ENCODE assay signal across 17 cellular contexts in the genomic region with DNA sequence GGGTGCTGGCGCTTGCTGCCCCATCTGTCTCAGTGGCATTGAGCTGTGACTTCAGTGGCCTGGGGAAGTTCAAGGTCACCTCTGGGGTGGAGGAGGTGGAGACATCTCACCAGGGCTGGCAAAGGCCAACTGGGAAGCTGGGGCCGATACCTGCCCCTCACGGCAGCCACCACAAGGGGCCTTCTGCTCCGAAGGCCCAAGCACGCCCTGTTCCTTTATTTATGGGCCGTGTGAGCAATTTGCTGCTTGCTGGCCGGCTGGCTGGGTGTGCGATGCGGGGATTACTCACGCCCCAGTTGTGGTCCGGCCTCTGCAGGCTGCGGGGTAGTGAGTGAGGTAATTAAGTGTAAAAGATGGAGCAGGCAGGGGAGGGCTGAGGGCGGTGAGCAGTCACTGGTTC. TPM values are rescaled to one million over a fixed set of nuclear protein-coding genes. Genes with fewer than 3 reads are reported as not detected.
A peak's percentile ranks its signal among the peaks of the same experiment; 100 is the strongest.
DNase-seq lines count a peak whose midpoint lies in the region; ATAC-seq and TF ChIP-seq lines count a peak whose summit lies in the region.
"Had no signal": no experiment of that assay in that cellular context is flagged by ENCODE, and none has a peak within 500 bp of the region (broad histone marks: within the 10 kb centered on the region; RNA-seq: fewer than 3 reads in every experiment).

No MANE protein-coding gene starts in this region.

- no peak for TF ChIP-seq CTCF in epithelial cell of esophagus (IDR thresholded peaks at IDR 0.05; ENCODE audit: insufficient read depth, low read depth, low read length, missing control alignments)
- peak; percentile 36 for TF ChIP-seq CTCF in parathyroid adenoma (IDR thresholded peaks at IDR 0.05)
- TF ChIP-seq CTCF in left lung (IDR thresholded peaks at IDR 0.05): no peak

- intact Hi-C loops in left lung (cut with DNase I): no loop called here

- H3K27ac ChIP-seq in parathyroid adenoma: peak overlapping the region; percentile 12
- no peak overlapping the region for H3K27ac ChIP-seq in left lung
- H3K27ac ChIP-seq: 22Rv1, tibial nerve had no signal

- H3K9ac ChIP-seq in parathyroid adenoma: no peak overlapping the region

- no peaks in the 10 kb centered on the region for H3K36me3 ChIP-seq in parathyroid adenoma (ENCODE audit: control insufficient read depth, insufficient read depth, low read length)
- H3K36me3 ChIP-seq in left lung: no peaks in the 10 kb centered on the region
- H3K36me3 ChIP-seq: tibial nerve had no signal

- DNase-seq in DMS 273 (lab: John Stamatoyannopoulos, UW; ENCODE audit: unreplicated experiment) (peak; percentile 38), DMS 273 treated with DMSO at 0.1 percent for 48 hours (lab: John Stamatoyannopoulos, UW) (no peak), NCI-H2227 (lab: John Stamatoyannopoulos, UW; ENCODE audit: unreplicated experiment) (peak; percentile 81), epithelial cell of esophagus (ENCODE audit: low read depth) (peak; percentile 34), left lung (no peak)
- DNase-seq: activated CD8-positive, alpha-beta T cell treated with anti-CD3 and anti-CD28 coated beads for 36 hours; cortex of kidney; NCI-H187 treated with DMSO at 0.1 percent for 48 hours had no signal

- H3K9me3 ChIP-seq in parathyroid adenoma (ENCODE audit: control insufficient read depth, low read length): no peaks in the 10 kb centered on the region
- H3K9me3 ChIP-seq in left lung: no peaks in the 10 kb centered on the region
- H3K9me3 ChIP-seq: tibial nerve had no signal

- peak overlapping the region; percentile 77 for H2AFZ ChIP-seq in parathyroid adenoma

- ATAC-seq in GM19035 (IDR thresholded peaks at IDR 0.05; ENCODE audit: unreplicated experiment): no peak
- no peak for ATAC-seq in left lung
- no peak for ATAC-seq in HG03457 (IDR thresholded peaks at IDR 0.05; ENCODE audit: unreplicated experiment)
- ATAC-seq: activated CD8-positive, alpha-beta T cell treated with anti-CD3 and anti-CD28 coated beads for 36 hours had no signal

- H3K27me3 ChIP-seq in parathyroid adenoma (ENCODE audit: control insufficient read depth, insufficient read depth, low read length): no peaks in the 10 kb centered on the region
- peaks cover 0 to 64% of the 10 kb centered on the region in 2 donors for H3K27me3 ChIP-seq in left lung

- H3K79me2 ChIP-seq in parathyroid adenoma: no peaks in the 10 kb centered on the region

- H3K4me2 ChIP-seq in parathyroid adenoma (ENCODE audit: low read length): no peak overlapping the region

- H3K4me1 ChIP-seq in parathyroid adenoma (peaks cover 11% of the 10 kb centered on the region), left lung (no peaks in the 10 kb centered on the region)
- H3K4me1 ChIP-seq: tibial nerve had no signal

- no peak overlapping the region for H3K4me3 ChIP-seq in epithelial cell of esophagus (ENCODE audit: low read length)
- no peak overlapping the region for H3K4me3 ChIP-seq in parathyroid adenoma (ENCODE audit: low read depth, low read length)
- H3K4me3 ChIP-seq in left lung: no peak overlapping the region
- H3K4me3 ChIP-seq: tibial nerve had no signal

RNA-seq across cellular contexts. Expression of gene SCRT2, which starts 13.2 kb away (rescaled TPM):
- not detected for total RNA-seq in left lung
- total RNA-seq: activated CD8-positive, alpha-beta T cell treated with anti-CD3 and anti-CD28 coated beads for 36 hours; activated naive CD4-positive, alpha-beta T cell treated with anti-CD3 and anti-CD28 coated beads, Interleukin-2, amount 50 U/mL, for 72 hours; H4; natural killer cell treated with Interleukin-12 subunit alpha and Interleukin-12 subunit beta and Interleukin-15 and Interleukin-18, amount 100 ng/mL, for 72 hours; T-helper 2 cell treated with Interferon-gamma antibody and Interleukin-4, amounts not matched to agents 100 ng/mL and 5 ng/mL, for 36 hours; tibial nerve had no signal

RNA-seq across cellular contexts. Expression of gene SRXN1, which starts 35.8 kb away (rescaled TPM):
- total RNA-seq in left lung: 10 to 100 TPM; 24.7 to 40.9 TPM

Comparison
In these comparisons a context has a peak if more than half of its experiments do, and no peak if none do; other contexts are left out.
1. DNase-seq: peak in DMS 273 (single experiment), NCI-H2227 (single experiment) and epithelial cell of esophagus (single experiment); none in DMS 273 treated with DMSO at 0.1 percent for 48 hours (single experiment) and left lung (0 of 2).